In the genomic region with DNA sequence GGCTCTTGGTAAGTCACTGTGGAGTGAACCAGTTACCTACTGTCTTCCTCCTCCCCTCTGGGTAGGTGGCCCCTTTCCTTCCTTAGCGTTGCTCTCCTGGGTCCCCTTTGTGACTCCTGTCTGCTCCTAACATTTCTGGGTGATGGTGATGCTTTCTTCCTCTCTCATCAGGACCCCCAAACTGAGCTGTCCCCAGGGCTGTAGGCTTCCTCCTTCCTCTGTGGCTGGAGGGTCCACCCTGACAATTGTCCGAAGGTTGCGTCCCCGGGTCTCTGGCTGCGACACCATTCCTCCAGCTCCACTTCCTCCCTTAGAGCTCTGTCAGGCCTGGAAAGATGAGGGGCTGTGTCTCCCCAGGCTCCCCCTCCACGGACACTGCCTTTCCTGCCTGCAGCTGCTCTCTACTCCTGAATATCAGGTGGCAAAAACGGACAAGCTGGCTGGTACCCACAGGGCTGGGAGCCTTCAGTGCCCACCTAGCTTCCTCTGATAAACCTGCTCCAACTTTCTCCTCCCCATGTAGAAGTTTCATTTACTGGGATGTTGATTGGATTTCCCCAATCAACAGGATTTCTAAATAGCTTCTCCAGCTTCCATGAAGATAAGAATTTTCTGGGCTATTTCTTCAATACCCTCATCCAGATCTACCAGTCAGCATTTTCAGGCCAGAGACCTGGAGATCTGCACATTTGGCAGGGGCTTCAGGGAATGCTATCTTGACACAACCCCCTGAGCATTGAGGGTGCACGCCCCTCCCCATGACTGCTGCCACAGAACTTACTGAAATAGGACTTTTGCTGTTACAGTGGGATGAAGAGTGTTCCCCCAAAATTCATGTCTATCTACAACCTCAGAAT, we compare ENCODE assay signal across 24 cellular contexts.
DNase-seq lines count a peak whose midpoint lies in the region; ATAC-seq and TF ChIP-seq lines count a peak whose summit lies in the region.
"Had no signal": no experiment of that assay in that cellular context is flagged by ENCODE, and none has a peak within 500 bp of the region (broad histone marks: within the 10 kb centered on the region; RNA-seq: fewer than 3 reads in every experiment).

No MANE protein-coding gene starts in this region.

- H3K4me1 ChIP-seq in neuronal stem cell (ENCODE audit: control insufficient read depth in 2 of 2, insufficient read depth in 1 of 2, low read depth in 1 of 2, low read length in 2 of 2) = peaks cover 0 to 3% of the 10 kb centered on the region in 2 donors

- peaks cover 3% of the 10 kb centered on the region for H3K9me3 Mint-ChIP-seq in activated CD8-positive, alpha-beta memory T cell treated with anti-CD3 and anti-CD28 coated beads, Interleukin-2, amount 10 ng/mL, durations not matched to agents 7 days and 5 days (ENCODE audit: low read depth)

- H3K9me3 ChIP-seq in neuronal stem cell (replicated peaks in 1 of 2; ENCODE audit: control insufficient read depth in 2 of 2, insufficient read depth in 1 of 2, low read depth in 1 of 2, low read length in 2 of 2) = no peaks in the 10 kb centered on the region

- H3K4ac ChIP-seq in neuronal stem cell (ENCODE audit: low read length) = no peak overlapping the region

- no peaks in the 10 kb centered on the region for H3K36me3 ChIP-seq in neuronal stem cell (replicated peaks in 1 of 2; ENCODE audit: control insufficient read depth in 2 of 2, insufficient read depth in 2 of 2, low read length in 2 of 2)
- H3K36me3 ChIP-seq: BLaER1 had no signal

- no peak overlapping the region for H3K9ac ChIP-seq in neuronal stem cell (ENCODE audit: low read depth, low read length, poor library complexity)
- H3K9ac ChIP-seq: BLaER1 had no signal

- H3K4me2 ChIP-seq in neuronal stem cell (ENCODE audit: insufficient read depth, low read length, poor library complexity, severe bottlenecking) = no peak overlapping the region
- H3K4me2 ChIP-seq: BLaER1 had no signal

- no peaks in the 10 kb centered on the region for H3K36me3 Mint-ChIP-seq in activated CD8-positive, alpha-beta memory T cell treated with anti-CD3 and anti-CD28 coated beads, Interleukin-2, amount 10 ng/mL, durations not matched to agents 7 days and 5 days
- H3K36me3 Mint-ChIP-seq: CD4-positive, CD25-positive, alpha-beta regulatory T cell had no signal

- no peaks in the 10 kb centered on the region for H3K4me1 Mint-ChIP-seq in activated CD8-positive, alpha-beta memory T cell treated with anti-CD3 and anti-CD28 coated beads, Interleukin-2, amount 10 ng/mL, durations not matched to agents 7 days and 5 days
- H3K4me1 Mint-ChIP-seq: CD4-positive, CD25-positive, alpha-beta regulatory T cell had no signal

- no peak overlapping the region for H3K4me3 Mint-ChIP-seq in activated CD8-positive, alpha-beta memory T cell treated with anti-CD3 and anti-CD28 coated beads, Interleukin-2, amount 10 ng/mL, durations not matched to agents 7 days and 5 days
- H3K4me3 Mint-ChIP-seq: CD4-positive, CD25-positive, alpha-beta regulatory T cell had no signal

- H3K79me1 ChIP-seq in neuronal stem cell (ENCODE audit: low read depth, low read length) = no peaks in the 10 kb centered on the region

- H2AK5ac ChIP-seq in neuronal stem cell (ENCODE audit: low read depth, low read length) = no peak overlapping the region

- H3K27ac Mint-ChIP-seq in activated CD8-positive, alpha-beta memory T cell treated with anti-CD3 and anti-CD28 coated beads, Interleukin-2, amount 10 ng/mL, durations not matched to agents 7 days and 5 days = no peak overlapping the region
- H3K27ac Mint-ChIP-seq: CD4-positive, CD25-positive, alpha-beta regulatory T cell had no signal

- no peak overlapping the region for H3K18ac ChIP-seq in neuronal stem cell (ENCODE audit: low read length)

- DNase-seq in activated CD8-positive, alpha-beta memory T cell treated with anti-CD3 and anti-CD28 coated beads, Interleukin-2, amount 10 ng/mL, durations not matched to agents 7 days and 5 days = peak; percentile 5
- no peak for DNase-seq in activated CD8-positive, alpha-beta memory T cell treated with anti-CD3 and anti-CD28 coated beads, Interleukin-2, amount 50 U/mL, for 4 hours
- DNase-seq in GM13977 (ENCODE audit: low spot score) (peak; percentile 5), ecto neural progenitor cell (ENCODE audit: low spot score) (peak; percentile 20), neuronal stem cell (ENCODE audit: low spot score) (no peak), caudate nucleus (lab: John Stamatoyannopoulos, UW) (no peak)
- DNase-seq: CD4-positive, CD25-positive, alpha-beta regulatory T cell; Karpas-422; NCI-H1092 treated with DMSO at 0.1 percent for 48 hours; NCI-H1436; NCI-H187; NCI-H2081 treated with DMSO at 0.1 percent for 48 hours; NCI-H2171; NCI-H226; NCI-H510A; NCI-H69; SHP77 had no signal

- H2BK5ac ChIP-seq in neuronal stem cell (ENCODE audit: low read length) = no peak overlapping the region

- no peak overlapping the region for H2BK15ac ChIP-seq in neuronal stem cell (ENCODE audit: low read length)

- in situ Hi-C loops in GM13977 (cut with MboI; ENCODE audit: low pct_unique_long_range_greater_than_20kb, low sequenced_read_pairs, unreplicated experiment) = no loop called here

- H2BK120ac ChIP-seq in neuronal stem cell (ENCODE audit: low read depth, low read length) = no peak overlapping the region

- H3K4me3 ChIP-seq in neuronal stem cell (ENCODE audit: low read length in 2 of 2) = no peak overlapping the region
- H3K4me3 ChIP-seq: BLaER1, GM12878 had no signal

- CTCF ChIA-PET in activated CD8-positive, alpha-beta memory T cell treated with anti-CD3 and anti-CD28 coated beads, Interleukin-2, amount 10 ng/mL, durations not matched to agents 7 days and 5 days (lab: Charles Lee) = no interaction called here

- H3K14ac ChIP-seq in neuronal stem cell (ENCODE audit: low read length) = peak overlapping the region; percentile 9

- H2BK12ac ChIP-seq in neuronal stem cell (ENCODE audit: low read length) = no peak overlapping the region

- WGBS in neuronal stem cell (ENCODE audit: extremely low coverage in 2 of 2, insufficient read length in 2 of 2, insufficient replicate concordance in 1 of 2), 2 donors = no CpG with 5 or more reads among the region's 8 CpGs

- no peak overlapping the region for H3K23ac ChIP-seq in neuronal stem cell (ENCODE audit: low read depth, low read length, poor library complexity)

- H3K27ac ChIP-seq in neuronal stem cell (replicated peaks; ENCODE audit: low read length) = no peak overlapping the region
- no peak overlapping the region for H3K27ac ChIP-seq in caudate nucleus (ENCODE audit: low read depth, low read length)
- H3K27ac ChIP-seq: BLaER1, HL-60, RWPE1 had no signal

- no peak overlapping the region for H4K8ac ChIP-seq in neuronal stem cell (ENCODE audit: low read depth, low read length)

- ATAC-seq in activated CD8-positive, alpha-beta memory T cell treated with anti-CD3 and anti-CD28 coated beads, Interleukin-2, amount 10 ng/mL, durations not matched to agents 7 days and 5 days = no peak
- no peak for ATAC-seq in HG02588 (IDR thresholded peaks at IDR 0.05; ENCODE audit: unreplicated experiment)
- no peak for ATAC-seq in GM18858 (IDR thresholded peaks at IDR 0.05; ENCODE audit: unreplicated experiment)
- ATAC-seq: GM12878, Panc1 had no signal

- no peaks in the 10 kb centered on the region for H3K27me3 ChIP-seq in neuronal stem cell (ENCODE audit: control insufficient read depth in 3 of 3, insufficient read depth in 3 of 3, low read depth in 1 of 3, low read length in 3 of 3)
- H3K27me3 ChIP-seq: BLaER1 had no signal

- no peak overlapping the region for H4K91ac ChIP-seq in neuronal stem cell (ENCODE audit: low read depth, low read length, poor library complexity)

- TF ChIP-seq CTCF in GM13977 (IDR thresholded peaks at IDR 0.05; ENCODE audit: extremely low read depth, insufficient read depth, missing control alignments) = no peak

- no peak overlapping the region for H2AFZ ChIP-seq in neuronal stem cell (ENCODE audit: low read length)

- H3K27me3 Mint-ChIP-seq in activated CD8-positive, alpha-beta memory T cell treated with anti-CD3 and anti-CD28 coated beads, Interleukin-2, amount 10 ng/mL, durations not matched to agents 7 days and 5 days = no peaks in the 10 kb centered on the region
- H3K27me3 Mint-ChIP-seq: CD4-positive, CD25-positive, alpha-beta regulatory T cell had no signal

Comparison
In these comparisons a context has a peak if more than half of its experiments do, and no peak if none do; other contexts are left out.
1. DNase-seq: peak in activated CD8-positive, alpha-beta memory T cell treated with anti-CD3 and anti-CD28 coated beads, Interleukin-2, amount 10 ng/mL, durations not matched to agents 7 days and 5 days (single experiment), GM13977 (single experiment) and ecto neural progenitor cell (single experiment); none in activated CD8-positive, alpha-beta memory T cell treated with anti-CD3 and anti-CD28 coated beads, Interleukin-2, amount 50 U/mL, for 4 hours (single experiment), neuronal stem cell (single experiment) and caudate nucleus (0 of 61).